ENCODE assay signal across 10 cellular contexts in genomic region chr5:40401965-40402364, GRCh38.
A peak's percentile ranks its signal among the peaks of the same experiment; 100 is the strongest.
DNase-seq lines count a peak whose midpoint lies in the region; ATAC-seq and TF ChIP-seq lines count a peak whose summit lies in the region.
"Had no signal": no experiment of that assay in that cellular context is flagged by ENCODE, and none has a peak within 500 bp of the region (broad histone marks: within the 10 kb centered on the region; RNA-seq: fewer than 3 reads in every experiment).

No MANE protein-coding gene starts in this region.

- no peak for TF ChIP-seq POLR2A in spleen (IDR thresholded peaks at IDR 0.05)

- H3K4me3 ChIP-seq in brain microvascular endothelial cell (ENCODE audit: low read depth, low read length) (no peak overlapping the region), spleen (no peak overlapping the region)
- H3K4me3 ChIP-seq: SJSA1 had no signal

- H3K4me1 Mint-ChIP-seq in HFFc6 (ENCODE audit: low read depth): peaks cover 74% of the 10 kb centered on the region
- peaks cover 35% of the 10 kb centered on the region for H3K4me1 Mint-ChIP-seq in T-helper 17 cell

- in situ Hi-C loops in brain microvascular endothelial cell (cut with HindIII; ENCODE audit: low pct_ligation_motif_present, low sequenced_read_pairs): no loop called here

- H3K27me3 ChIP-seq in brain microvascular endothelial cell (replicated peaks) (no peaks in the 10 kb centered on the region), spleen (replicated peaks in 1 of 7) (no peaks in the 10 kb centered on the region)
- H3K27me3 ChIP-seq: SJSA1 had no signal

- peak overlapping the region; percentile 69 for H3K4me3 Mint-ChIP-seq in HFFc6
- H3K4me3 Mint-ChIP-seq in T-helper 17 cell: peak overlapping the region; percentile 51

- H3K27me3 Mint-ChIP-seq in HFFc6 (ENCODE audit: insufficient read depth): peaks cover 5% of the 10 kb centered on the region
- H3K27me3 Mint-ChIP-seq in T-helper 17 cell: no peaks in the 10 kb centered on the region

- DNase-seq in HFFc6 (peak; percentile 87), T-helper 17 cell (no peak), brain microvascular endothelial cell (peak; percentile 50), left lobe of liver (ENCODE audit: low spot score) (no peak), spleen (no peak), NAMALWA (ENCODE audit: low spot score) (no peak)
- DNase-seq in stimulated activated CD4-positive, alpha-beta T cell treated with anti-CD3 and anti-CD28 coated beads, Interleukin-1b, Interleukin-23, amount 100 ng/mL, for 48 hours: peak; percentile 52
- DNase-seq: NCI-H2081 treated with DMSO at 0.1 percent for 48 hours had no signal

- intact Hi-C loops in spleen (cut with DNase I; ENCODE audit: low total_unique reads): no loop called here

- H3K36me3 ChIP-seq in brain microvascular endothelial cell (replicated peaks) (no peaks in the 10 kb centered on the region), spleen (no peaks in the 10 kb centered on the region)
- H3K36me3 ChIP-seq: SJSA1 had no signal

- TF ChIP-seq CTCF in HFFc6 (IDR thresholded peaks at IDR 0.05) (no peak), brain microvascular endothelial cell (IDR thresholded peaks at IDR 0.05; ENCODE audit: low read depth, low read length, missing control alignments) (no peak), spleen (IDR thresholded peaks at IDR 0.05 in 8 of 11, conservative IDR thresholded peaks at IDR 0.05 in 3 of 11) (no peak)

- WGBS in spleen, 5 donors: 31 to 39% (median 34%) methylated on average over 1 of the region's 1 CpG

- H3K9me3 ChIP-seq in T-helper 17 cell (ENCODE audit: control insufficient read depth, low read length, poor library complexity, severe bottlenecking) (no peaks in the 10 kb centered on the region), spleen (no peaks in the 10 kb centered on the region)
- H3K9me3 ChIP-seq: SJSA1 had no signal

- H3K4me1 ChIP-seq in spleen: peaks cover 18 to 46% (median 30%) of the 10 kb centered on the region in 6 donors

- H3K9me3 Mint-ChIP-seq in HFFc6: no peaks in the 10 kb centered on the region

- H3K27ac Mint-ChIP-seq in HFFc6 (peak overlapping the region; percentile 76), T-helper 17 cell (peak overlapping the region; percentile 94)

- H3K27ac ChIP-seq in brain microvascular endothelial cell: peak overlapping the region; percentile 19
- peak overlapping the region in 1 of 8 donors; percentile 21 for H3K27ac ChIP-seq in spleen
- H3K27ac ChIP-seq: SJSA1 had no signal

- no peaks in the 10 kb centered on the region; the same call in 1 of the 2 replicates for H3K36me3 Mint-ChIP-seq in HFFc6 (ENCODE audit: low read depth)
- H3K36me3 Mint-ChIP-seq in T-helper 17 cell (ENCODE audit: low read depth): no peaks in the 10 kb centered on the region

- ATAC-seq in T-helper 17 cell: no peak
- ATAC-seq in HG03175 (IDR thresholded peaks at IDR 0.05; ENCODE audit: unreplicated experiment): no peak
- no peak for ATAC-seq in left lobe of liver

Comparison
In these comparisons a context has a peak if more than half of its experiments do, and no peak if none do; other contexts are left out.
1. DNase-seq: peak in HFFc6 (single experiment), brain microvascular endothelial cell (single experiment) and stimulated activated CD4-positive, alpha-beta T cell treated with anti-CD3 and anti-CD28 coated beads, Interleukin-1b, Interleukin-23, amount 100 ng/mL, for 48 hours (single experiment); none in T-helper 17 cell (0 of 3), left lobe of liver (single experiment), spleen (single experiment) and NAMALWA (single experiment).